Comparison of ENCODE assay signal across 2 cellular contexts in the genomic region with DNA sequence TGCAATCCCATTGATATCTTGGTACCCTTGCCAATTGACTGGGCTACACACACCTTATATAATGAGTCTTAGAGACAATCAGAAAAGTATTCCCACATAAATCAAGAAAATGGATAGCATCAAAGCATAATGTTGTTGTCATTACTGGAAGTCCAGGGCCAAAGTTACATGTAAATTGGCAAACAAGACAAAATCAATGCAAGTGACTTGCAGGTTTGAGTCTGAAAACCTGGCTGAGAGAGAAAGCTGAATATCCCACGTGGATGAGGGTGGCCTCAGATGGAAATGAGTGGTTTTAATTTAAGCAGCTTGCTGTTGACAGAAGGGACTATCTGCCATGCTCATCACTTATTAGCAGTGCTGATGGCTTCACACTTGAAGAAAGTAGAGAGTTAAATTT.
TF ChIP-seq lines count a peak whose summit lies in the region.

No MANE protein-coding gene starts in this region.

TF ChIP-seq in liver, 16 proteins besides CTCF, POLR2A, EP300 and RAD21 (continued from another document):
- TF ChIP-seq, protein P1, sequence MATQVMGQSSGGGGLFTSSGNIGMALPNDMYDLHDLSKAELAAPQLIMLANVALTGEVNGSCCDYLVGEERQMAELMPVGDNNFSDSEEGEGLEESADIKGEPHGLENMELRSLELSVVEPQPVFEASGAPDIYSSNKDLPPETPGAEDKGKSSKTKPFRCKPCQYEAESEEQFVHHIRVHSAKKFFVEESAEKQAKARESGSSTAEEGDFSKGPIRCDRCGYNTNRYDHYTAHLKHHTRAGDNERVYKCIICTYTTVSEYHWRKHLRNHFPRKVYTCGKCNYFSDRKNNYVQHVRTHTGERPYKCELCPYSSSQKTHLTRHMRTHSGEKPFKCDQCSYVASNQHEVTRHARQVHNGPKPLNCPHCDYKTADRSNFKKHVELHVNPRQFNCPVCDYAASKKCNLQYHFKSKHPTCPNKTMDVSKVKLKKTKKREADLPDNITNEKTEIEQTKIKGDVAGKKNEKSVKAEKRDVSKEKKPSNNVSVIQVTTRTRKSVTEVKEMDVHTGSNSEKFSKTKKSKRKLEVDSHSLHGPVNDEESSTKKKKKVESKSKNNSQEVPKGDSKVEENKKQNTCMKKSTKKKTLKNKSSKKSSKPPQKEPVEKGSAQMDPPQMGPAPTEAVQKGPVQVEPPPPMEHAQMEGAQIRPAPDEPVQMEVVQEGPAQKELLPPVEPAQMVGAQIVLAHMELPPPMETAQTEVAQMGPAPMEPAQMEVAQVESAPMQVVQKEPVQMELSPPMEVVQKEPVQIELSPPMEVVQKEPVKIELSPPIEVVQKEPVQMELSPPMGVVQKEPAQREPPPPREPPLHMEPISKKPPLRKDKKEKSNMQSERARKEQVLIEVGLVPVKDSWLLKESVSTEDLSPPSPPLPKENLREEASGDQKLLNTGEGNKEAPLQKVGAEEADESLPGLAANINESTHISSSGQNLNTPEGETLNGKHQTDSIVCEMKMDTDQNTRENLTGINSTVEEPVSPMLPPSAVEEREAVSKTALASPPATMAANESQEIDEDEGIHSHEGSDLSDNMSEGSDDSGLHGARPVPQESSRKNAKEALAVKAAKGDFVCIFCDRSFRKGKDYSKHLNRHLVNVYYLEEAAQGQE (IDR thresholded peaks at IDR 0.05), result no peak
- TF ChIP-seq HNF4A (conservative IDR thresholded peaks at IDR 0.05) (peak; percentile 50 to 70), HNF4G (IDR thresholded peaks at IDR 0.05) (no peak)
TF ChIP-seq in liver: peak in this region for 1.

TF ChIP-seq in HepG2, 621 proteins besides CTCF, POLR2A, EP300 and RAD21 (continued from another document):
- TF ChIP-seq, protein P2, sequence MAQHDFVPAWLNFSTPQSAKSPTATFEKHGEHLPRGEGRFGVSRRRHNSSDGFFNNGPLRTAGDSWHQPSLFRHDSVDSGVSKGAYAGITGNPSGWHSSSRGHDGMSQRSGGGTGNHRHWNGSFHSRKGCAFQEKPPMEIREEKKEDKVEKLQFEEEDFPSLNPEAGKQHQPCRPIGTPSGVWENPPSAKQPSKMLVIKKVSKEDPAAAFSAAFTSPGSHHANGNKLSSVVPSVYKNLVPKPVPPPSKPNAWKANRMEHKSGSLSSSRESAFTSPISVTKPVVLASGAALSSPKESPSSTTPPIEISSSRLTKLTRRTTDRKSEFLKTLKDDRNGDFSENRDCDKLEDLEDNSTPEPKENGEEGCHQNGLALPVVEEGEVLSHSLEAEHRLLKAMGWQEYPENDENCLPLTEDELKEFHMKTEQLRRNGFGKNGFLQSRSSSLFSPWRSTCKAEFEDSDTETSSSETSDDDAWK (CRISPR knock-in tag; IDR thresholded peaks at IDR 0.05), result no peak
- TF ChIP-seq, protein P3, sequence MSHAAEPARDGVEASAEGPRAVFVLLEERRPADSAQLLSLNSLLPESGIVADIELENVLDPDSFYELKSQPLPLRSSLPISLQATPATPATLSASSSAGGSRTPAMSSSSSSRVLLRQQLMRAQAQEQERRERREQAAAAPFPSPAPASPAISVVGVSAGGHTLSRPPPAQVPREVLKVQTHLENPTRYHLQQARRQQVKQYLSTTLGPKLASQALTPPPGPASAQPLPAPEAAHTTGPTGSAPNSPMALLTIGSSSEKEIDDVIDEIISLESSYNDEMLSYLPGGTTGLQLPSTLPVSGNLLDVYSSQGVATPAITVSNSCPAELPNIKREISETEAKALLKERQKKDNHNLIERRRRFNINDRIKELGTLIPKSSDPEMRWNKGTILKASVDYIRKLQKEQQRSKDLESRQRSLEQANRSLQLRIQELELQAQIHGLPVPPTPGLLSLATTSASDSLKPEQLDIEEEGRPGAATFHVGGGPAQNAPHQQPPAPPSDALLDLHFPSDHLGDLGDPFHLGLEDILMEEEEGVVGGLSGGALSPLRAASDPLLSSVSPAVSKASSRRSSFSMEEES (CRISPR knock-in tag; IDR thresholded peaks at IDR 0.05), result no peak
- TF ChIP-seq ELF4 (CRISPR knock-in tag; IDR thresholded peaks at IDR 0.05; ENCODE audit: borderline replicate concordance), result no peak
- no peak for TF ChIP-seq HNRNPUL1 (IDR thresholded peaks at IDR 0.05; ENCODE audit: low read depth, low read length)
- no peak for TF ChIP-seq ESRRA (CRISPR knock-in tag; IDR thresholded peaks at IDR 0.05; ENCODE audit: low read depth)
- TF ChIP-seq NCOA5 (CRISPR knock-in tag; IDR thresholded peaks at IDR 0.05), result no peak
- no peak for TF ChIP-seq GATAD2A (CRISPR knock-in tag; IDR thresholded peaks at IDR 0.05)
